Comparison of ENCODE assay signal across 16 cellular contexts in the genomic region with DNA sequence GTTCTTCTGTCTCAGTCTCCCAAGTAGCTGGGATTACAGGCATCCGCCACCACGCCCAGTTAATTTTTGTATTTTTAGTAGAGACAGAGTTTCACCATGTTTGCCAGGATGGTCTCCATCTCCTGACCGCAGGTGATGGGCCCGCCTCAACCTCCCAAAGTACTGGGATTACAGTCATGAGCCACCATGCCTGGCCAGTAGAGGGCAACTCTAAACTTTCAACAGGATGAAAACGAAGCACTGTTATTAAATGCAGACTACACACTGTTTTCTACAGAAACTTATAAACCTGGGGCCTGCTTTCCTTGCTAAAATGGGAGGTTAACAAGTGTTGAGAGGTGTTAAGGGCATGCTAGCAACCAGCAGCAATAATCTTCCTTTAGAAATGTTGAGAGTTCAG. TPM values are rescaled to one million over a fixed set of nuclear protein-coding genes. Genes with fewer than 3 reads are reported as not detected.
DNase-seq lines count a peak whose midpoint lies in the region; ATAC-seq and TF ChIP-seq lines count a peak whose summit lies in the region.
"Had no signal": no experiment of that assay in that cellular context is flagged by ENCODE, and none has a peak within 500 bp of the region (broad histone marks: within the 10 kb centered on the region; RNA-seq: fewer than 3 reads in every experiment).

No MANE protein-coding gene starts in this region.

- H3K9ac ChIP-seq in Loucy (ENCODE audit: low read depth, low read length, poor library complexity, severe bottlenecking): no peak overlapping the region

- H3F3A ChIP-seq in Loucy (ENCODE audit: low read depth): no peaks in the 10 kb centered on the region

- no peak overlapping the region for H3K27ac ChIP-seq in osteoblast (ENCODE audit: low read depth, low read length)
- H3K27ac ChIP-seq: SJCRH30, skin epidermis, tibial nerve had no signal

- H3K27me3 ChIP-seq in Loucy (ENCODE audit: insufficient read depth, low read length, poor library complexity, severe bottlenecking) (no peaks in the 10 kb centered on the region), osteoblast (ENCODE audit: insufficient read depth, low read length) (no peaks in the 10 kb centered on the region)
- H3K27me3 ChIP-seq: SJCRH30, tibial nerve had no signal

- H3K79me2 ChIP-seq in Loucy (ENCODE audit: insufficient read depth, low read length) (peaks cover 28% of the 10 kb centered on the region), osteoblast (ENCODE audit: insufficient read depth, low read length) (peaks cover 55% of the 10 kb centered on the region)

- DNase-seq in DMS53 (lab: John Stamatoyannopoulos, UW) (peak; percentile 2), DMS53 treated with DMSO at 0.1 percent for 48 hours (lab: John Stamatoyannopoulos, UW; ENCODE audit: unreplicated experiment) (no peak), dermis blood vessel endothelial cell (peak; percentile 25), osteoblast (ENCODE audit: insufficient read length, low spot score, missing footprints) (peak; percentile 37), NCI-H1930 (lab: John Stamatoyannopoulos, UW) (no peak), activated gamma-delta T cell (lab: John Stamatoyannopoulos, UW) (no peak)
- DNase-seq: activated CD4-positive, CD25-positive, alpha-beta regulatory T cell; DMS79 treated with DMSO at 0.1 percent for 48 hours; naive thymus-derived CD4-positive, alpha-beta T cell; NCI-H1436; NCI-H526 treated with DMSO at 0.1 percent for 48 hours; SJCRH30 had no signal

- H3K4me2 ChIP-seq in Loucy (ENCODE audit: low read depth, low read length, poor library complexity, severe bottlenecking): no peak overlapping the region
- no peak overlapping the region for H3K4me2 ChIP-seq in osteoblast (ENCODE audit: insufficient read depth, low read length)

- ATAC-seq in GM19395 (IDR thresholded peaks at IDR 0.05; ENCODE audit: unreplicated experiment): no peak
- ATAC-seq: naive thymus-derived CD4-positive, alpha-beta T cell had no signal

- TF ChIP-seq CTCF in Loucy (conservative IDR thresholded peaks at IDR 0.05; ENCODE audit: low read length) (peak; percentile 54), osteoblast (IDR thresholded peaks at IDR 0.05; ENCODE audit: extremely low read depth, low read depth, low read length) (peak; percentile 31)

- no peak overlapping the region for H2AFZ ChIP-seq in Loucy (ENCODE audit: low read length)
- H2AFZ ChIP-seq in osteoblast (ENCODE audit: low read length): no peak overlapping the region

- H3K4me1 ChIP-seq in Loucy (ENCODE audit: insufficient read depth, low read length, poor library complexity, severe bottlenecking) (peaks cover under 1% of the 10 kb centered on the region), osteoblast (ENCODE audit: insufficient read depth, low read length) (no peaks in the 10 kb centered on the region)
- H3K4me1 ChIP-seq: SJCRH30 had no signal

- H4K20me1 ChIP-seq in Loucy (ENCODE audit: insufficient read depth, low read length, poor library complexity, severe bottlenecking) (peaks cover 1% of the 10 kb centered on the region), osteoblast (ENCODE audit: insufficient read depth, low read length) (peaks cover 19% of the 10 kb centered on the region)

- H3K9me3 ChIP-seq in Loucy (ENCODE audit: insufficient read depth, low read depth, low read length) (no peaks in the 10 kb centered on the region), osteoblast (ENCODE audit: low read depth, low read length) (no peaks in the 10 kb centered on the region)
- H3K9me3 ChIP-seq: SJCRH30, tibial nerve had no signal

- H3K4me3 ChIP-seq in Loucy (ENCODE audit: low read length, poor library complexity, severe bottlenecking): no peak overlapping the region
- no peak overlapping the region for H3K4me3 ChIP-seq in osteoblast (ENCODE audit: insufficient read depth, low read length)
- H3K4me3 ChIP-seq: SJCRH30, skin epidermis, tibial nerve had no signal

- no peaks in the 10 kb centered on the region for H3K9me2 ChIP-seq in Loucy (replicated peaks; ENCODE audit: low read depth, low read length)

- H3K36me3 ChIP-seq in Loucy (ENCODE audit: insufficient read depth, low read length): peaks cover 73% of the 10 kb centered on the region
- peaks cover 75% of the 10 kb centered on the region for H3K36me3 ChIP-seq in osteoblast (ENCODE audit: insufficient read depth, low read length)

RNA-seq across cellular contexts. Expression of gene ARPC4, which starts 7.6 kb away (rescaled TPM):
- total RNA-seq in dermis blood vessel endothelial cell: 210 and 309 TPM in 2 replicates
- 203 and 222 TPM in 2 replicates for total RNA-seq in osteoblast

RNA-seq across cellular contexts. Expression of gene TADA3, which starts 8.3 kb away (rescaled TPM):
- total RNA-seq in dermis blood vessel endothelial cell: 39.5 and 60.6 TPM in 2 replicates
- total RNA-seq in osteoblast: 88.4 and 102 TPM in 2 replicates

RNA-seq across cellular contexts. Expression of gene TTLL3, which starts 9.5 kb away (rescaled TPM):
- total RNA-seq in dermis blood vessel endothelial cell (9.3 and 20.3 TPM in 2 replicates), osteoblast (31.1 and 33.9 TPM in 2 replicates)

RNA-seq across cellular contexts. Expression of gene CAMK1, which starts 30.8 kb away (rescaled TPM):
- 34.7 and 40.3 TPM in 2 replicates for total RNA-seq in dermis blood vessel endothelial cell
- 22.1 and 25.9 TPM in 2 replicates for total RNA-seq in osteoblast

RNA-seq across cellular contexts. Expression of gene RPUSD3, which starts 43.3 kb away (rescaled TPM):
- total RNA-seq in dermis blood vessel endothelial cell (28.9 and 33.3 TPM in 2 replicates), osteoblast (18.6 and 19.2 TPM in 2 replicates)

Comparison
In these comparisons a context has a peak if more than half of its experiments do, and no peak if none do; other contexts are left out.
1. DNase-seq: peak in DMS53 (single experiment), dermis blood vessel endothelial cell (single experiment) and osteoblast (single experiment); none in DMS53 treated with DMSO at 0.1 percent for 48 hours (single experiment), NCI-H1930 (0 of 2) and activated gamma-delta T cell (single experiment).